In the genomic region with DNA sequence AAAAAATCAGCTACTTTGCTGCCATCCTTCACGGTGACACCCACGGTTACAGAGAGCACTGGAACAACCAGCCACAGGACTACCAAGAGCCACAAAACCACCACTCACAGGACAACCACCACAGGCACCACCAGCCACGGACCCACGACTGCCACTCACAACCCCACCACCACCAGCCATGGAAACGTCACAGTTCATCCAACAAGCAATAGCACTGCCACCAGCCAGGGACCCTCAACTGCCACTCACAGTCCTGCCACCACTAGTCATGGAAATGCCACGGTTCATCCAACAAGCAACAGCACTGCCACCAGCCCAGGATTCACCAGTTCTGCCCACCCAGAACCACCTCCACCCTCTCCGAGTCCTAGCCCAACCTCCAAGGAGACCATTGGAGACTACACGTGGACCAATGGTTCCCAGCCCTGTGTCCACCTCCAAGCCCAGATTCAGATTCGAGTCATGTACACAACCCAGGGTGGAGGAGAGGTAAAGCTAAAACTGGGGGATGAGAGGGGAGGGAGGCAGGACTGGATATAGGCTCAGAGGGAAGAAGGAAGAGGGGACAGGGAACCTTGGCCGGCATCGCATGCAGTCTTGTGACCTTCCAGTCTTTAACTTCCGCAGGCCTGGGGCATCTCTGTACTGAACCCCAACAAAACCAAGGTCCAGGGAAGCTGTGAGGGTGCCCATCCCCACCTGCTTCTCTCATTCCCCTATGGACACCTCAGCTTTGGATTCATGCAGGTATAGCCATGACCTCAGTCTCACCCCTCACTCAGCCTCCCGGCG, we compare ENCODE assay signal across 8 cellular contexts. TPM values are rescaled to one million over a fixed set of nuclear protein-coding genes. Genes with fewer than 3 reads are reported as not detected.
DNase-seq lines count a peak whose midpoint lies in the region; ATAC-seq and TF ChIP-seq lines count a peak whose summit lies in the region.

No MANE protein-coding gene starts in this region.

- peaks cover 13% of the 10 kb centered on the region for H3K27me3 Mint-ChIP-seq in glutamatergic neuron (ENCODE audit: unreplicated experiment)

- no peak for TF ChIP-seq CTCF in WERI-Rb-1 (IDR thresholded peaks at IDR 0.05; ENCODE audit: low read depth, low read length)
- TF ChIP-seq CTCF in glutamatergic neuron (IDR thresholded peaks at IDR 0.05; ENCODE audit: partially characterized antibody, unreplicated experiment) = no peak
- TF ChIP-seq CTCF in stomach (IDR thresholded peaks at IDR 0.05) = no peak

- WGBS in stomach, 5 donors = 58 to 73% (median 67%) methylated on average over 14 of the region's 14 CpGs

- peak overlapping the region; percentile 68 for H3K4me3 Mint-ChIP-seq in glutamatergic neuron (ENCODE audit: unreplicated experiment)

- DNase-seq in SIG-M5 treated with dmso at 0.1 percent for 504 hours (lab: John Stamatoyannopoulos, UW; ENCODE audit: unreplicated experiment) (peak; percentile 75), SIG-M5 (lab: John Stamatoyannopoulos, UW) (no peak), WERI-Rb-1 (no peak), glutamatergic neuron (no peak), stomach (no peak), KG1 (lab: John Stamatoyannopoulos, UW) (no peak), kidney glomerular epithelial cell (lab: John Stamatoyannopoulos, UW) (no peak)

- ATAC-seq in GM18519 (IDR thresholded peaks at IDR 0.05; ENCODE audit: low FRiP score, unreplicated experiment) = no peak

- H3K27ac ChIP-seq in WERI-Rb-1 (peak overlapping the region; percentile 45; the same call in 1 of the 2 replicates), stomach (peak overlapping the region; percentile 85 to 95 (median 89))

- peaks cover 25% of the 10 kb centered on the region for H3K9me3 Mint-ChIP-seq in glutamatergic neuron (ENCODE audit: unreplicated experiment)

- H3K9me3 ChIP-seq in WERI-Rb-1 (ENCODE audit: severe bottlenecking) (peaks cover 5% of the 10 kb centered on the region), stomach (no peaks in the 10 kb centered on the region)

- H3K36me3 ChIP-seq in WERI-Rb-1 (peaks cover 62% of the 10 kb centered on the region), stomach (peaks cover 39 to 50% (median 45%) of the 10 kb centered on the region in 4 donors)

- TF ChIP-seq POLR2A in stomach (IDR thresholded peaks at IDR 0.05) = no peak

- TF ChIP-seq EP300 in stomach (IDR thresholded peaks at IDR 0.05) = no peak

- peaks cover 28% of the 10 kb centered on the region for H3K4me1 Mint-ChIP-seq in glutamatergic neuron (ENCODE audit: low read depth, unreplicated experiment)

- H3K27me3 ChIP-seq in WERI-Rb-1 (ENCODE audit: insufficient read depth, low read depth, severe bottlenecking) (no peaks in the 10 kb centered on the region), stomach (no peaks in the 10 kb centered on the region)

- H3K4me1 ChIP-seq in stomach = peaks cover 68 to 92% (median 85%) of the 10 kb centered on the region in 4 donors

- intact Hi-C loops in stomach (cut with DNase I; ENCODE audit: low total_unique reads) = no loop called here

- H3K4me3 ChIP-seq in WERI-Rb-1 (ENCODE audit: low read depth, low read length) (no peak overlapping the region), stomach (peak overlapping the region; percentile 18 to 66 (median 42))

- H3K27ac Mint-ChIP-seq in glutamatergic neuron (ENCODE audit: unreplicated experiment) = no peak overlapping the region

- peaks cover 4% of the 10 kb centered on the region for H3K36me3 Mint-ChIP-seq in glutamatergic neuron (ENCODE audit: unreplicated experiment)

RNA-seq across cellular contexts. Expression of gene CD68, which starts 0.6 kb away (rescaled TPM):
- total RNA-seq in glutamatergic neuron (ENCODE audit: unreplicated experiment) (not detected), stomach (10 to 100 TPM; 11.1 to 19.2 (median 13.9) TPM)
- polyA plus RNA-seq in stomach = 10 to 100 TPM; 13.8 to 39.6 (median 28.9) TPM

RNA-seq across cellular contexts. Expression of gene MPDU1, which starts 3.6 kb away (rescaled TPM):
- total RNA-seq in glutamatergic neuron (ENCODE audit: unreplicated experiment) (60.2 TPM), stomach (100 to 1,000 TPM in 3 of 5 donors, 10 to 100 TPM in 2; 64.8 to 188 (median 117) TPM)
- polyA plus RNA-seq in stomach = 10 to 100 TPM; 27.2 to 67.4 (median 64.0) TPM

RNA-seq across cellular contexts. Expression of gene SOX15, which starts 9.9 kb away (rescaled TPM):
- total RNA-seq in glutamatergic neuron (ENCODE audit: unreplicated experiment) (1.7 TPM), stomach (1 to 10 TPM in 1 of 5 donors, not detected in 4; 1.7 TPM)
- polyA plus RNA-seq in stomach = 10 to 100 TPM in 1 of 3 donors, under 1 TPM in 2; 0.76 to 48.1 (median 0.81) TPM

RNA-seq across cellular contexts. Expression of gene SENP3, which starts 18.3 kb away (rescaled TPM):
- total RNA-seq in glutamatergic neuron (ENCODE audit: unreplicated experiment) (66.4 TPM), stomach (10 to 100 TPM; 22.0 to 78.6 (median 49.9) TPM)
- 10 to 100 TPM; 39.3 to 55.0 (median 53.0) TPM for polyA plus RNA-seq in stomach

RNA-seq across cellular contexts. Expression of gene TNFSF13, which starts 21.5 kb away (rescaled TPM):
- total RNA-seq in glutamatergic neuron (ENCODE audit: unreplicated experiment) = not detected
- 10 to 100 TPM; 15.6 to 55.4 (median 22.6) TPM for total RNA-seq in stomach
- polyA plus RNA-seq in stomach = 10 to 100 TPM; 24.0 to 35.9 (median 32.0) TPM

Comparison
In these comparisons a context has a peak if more than half of its experiments do, and no peak if none do; other contexts are left out.
1. RNA of gene CD68, which starts 0.6 kb away (total RNA-seq): 11.1 to 19.2 TPM in stomach; not detected in glutamatergic neuron (single experiment); every median in the first group is over 10 times any median in the second.